Comparison of ENCODE assay signal across 19 cellular contexts in the genomic region with DNA sequence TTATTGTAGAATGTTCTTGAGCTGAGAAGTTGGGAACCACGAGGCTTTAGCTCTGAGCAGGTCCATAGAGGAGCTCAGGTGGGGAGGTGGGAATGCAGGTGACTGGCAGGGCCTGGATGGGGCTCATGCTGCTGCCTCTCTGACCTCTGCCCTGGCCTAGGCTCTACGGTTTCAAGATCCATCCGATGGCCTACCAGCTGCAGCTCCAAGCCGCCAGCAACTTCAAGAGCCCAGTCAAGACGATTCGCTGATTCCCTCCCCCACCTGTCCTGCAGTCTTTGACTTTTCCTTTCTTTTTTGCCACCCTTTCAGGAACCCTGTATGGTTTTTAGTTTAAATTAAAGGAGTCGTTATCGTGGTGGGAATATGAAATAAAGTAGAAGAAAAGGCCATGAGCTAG. TPM values are rescaled to one million over a fixed set of nuclear protein-coding genes. Genes with fewer than 3 reads are reported as not detected.
DNase-seq lines count a peak whose midpoint lies in the region; ATAC-seq and TF ChIP-seq lines count a peak whose summit lies in the region.
"Had no signal": no experiment of that assay in that cellular context is flagged by ENCODE, and none has a peak within 500 bp of the region (broad histone marks: within the 10 kb centered on the region; RNA-seq: fewer than 3 reads in every experiment).

A gene with protein sequence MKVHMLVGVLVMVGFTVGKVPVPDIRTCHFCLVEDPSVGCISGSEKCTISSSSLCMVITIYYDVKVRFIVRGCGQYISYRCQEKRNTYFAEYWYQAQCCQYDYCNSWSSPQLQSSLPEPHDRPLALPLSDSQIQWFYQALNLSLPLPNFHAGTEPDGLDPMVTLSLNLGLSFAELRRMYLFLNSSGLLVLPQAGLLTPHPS (plus strand): TSS at position 301 of the 400 bp plus-strand sequence. CDS start 975 bp downstream, outside the sequence.

- intact Hi-C loops in A673 (cut with micrococcal nuclease; ENCODE audit: unreplicated experiment), result no loop called here
- intact Hi-C loops in CD8-positive, alpha-beta T cell (cut with DNase I, micrococcal nuclease), result loop anchor here (5.0 to 10.0 kb wide), 7 partner anchors 68 to 1605 kb away; a partner anchor contains a TSS
- intact Hi-C loops in naive thymus-derived CD4-positive, alpha-beta T cell (cut with micrococcal nuclease), result loop anchor here (5.0 to 10.0 kb wide), 5 partner anchors 128 to 1745 kb away; a partner anchor contains a TSS

- no peaks in the 10 kb centered on the region for H3K27me3 Mint-ChIP-seq in CD8-positive, alpha-beta T cell (ENCODE audit: low read depth)
- H3K27me3 Mint-ChIP-seq in activated CD8-positive, alpha-beta T cell treated with anti-CD3 and anti-CD28 coated beads, Interleukin-2, amount 10 ng/mL, durations not matched to agents 7 days and 5 days (ENCODE audit: low read depth), result no peaks in the 10 kb centered on the region
- H3K27me3 Mint-ChIP-seq in naive thymus-derived CD4-positive, alpha-beta T cell, result peaks cover 0 to 2% (median 0%) of the 10 kb centered on the region in 5 donors

- H3K36me3 Mint-ChIP-seq in CD8-positive, alpha-beta T cell, result peaks cover 77% of the 10 kb centered on the region
- H3K36me3 Mint-ChIP-seq in activated CD8-positive, alpha-beta T cell treated with anti-CD3 and anti-CD28 coated beads, Interleukin-2, amount 10 ng/mL, durations not matched to agents 7 days and 5 days (ENCODE audit: low read depth), result peaks cover 76% of the 10 kb centered on the region
- H3K36me3 Mint-ChIP-seq in naive thymus-derived CD4-positive, alpha-beta T cell, result peaks cover 7 to 42% (median 17%) of the 10 kb centered on the region in 5 donors

- CTCF ChIA-PET in A673 (lab: Charles Lee), result no interaction called here
- CTCF ChIA-PET in CD8-positive, alpha-beta T cell (lab: Charles Lee), result interaction anchor here (1.0 to 1.6 kb wide), 3 partner anchors 17 to 219 kb away, joined by 3 to 4 read pairs (median 3); no protein-coding TSS in a partner anchor
- CTCF ChIA-PET in activated CD8-positive, alpha-beta T cell treated with anti-CD3 and anti-CD28 coated beads, Interleukin-2, amount 10 ng/mL, durations not matched to agents 7 days and 5 days (lab: Charles Lee), result interaction anchor here (0.7 to 1.4 kb wide), 2 partner anchors 15 to 21 kb away, joined by 3 read pairs; no protein-coding TSS in a partner anchor
- CTCF ChIA-PET in naive thymus-derived CD4-positive, alpha-beta T cell (lab: Charles Lee), result no interaction called here
- CTCF ChIA-PET in GM10248 (lab: Yijun Ruan, JAX), result interaction anchor here (1.3 to 2.7 kb wide), 5 partner anchors 10 to 119 kb away, joined by 3 to 9 read pairs (median 4); no protein-coding TSS in a partner anchor

- BruUV-seq in A673 (replicated peaks; lab: Mats Ljungman, UMichigan), result no TSS peak

- no peak for TF ChIP-seq CTCF in A673 (conservative IDR thresholded peaks at IDR 0.05; ENCODE audit: low read depth, low read length)
- TF ChIP-seq CTCF in CD8-positive, alpha-beta T cell (IDR thresholded peaks at IDR 0.05), result no peak
- TF ChIP-seq CTCF in GM10248 (IDR thresholded peaks at IDR 0.05; ENCODE audit: control extremely low read depth, extremely low read depth, low read depth, missing control alignments), result no peak

- no peak within 1 kb of the TSS for H3K4me3 Mint-ChIP-seq in CD8-positive, alpha-beta T cell
- H3K4me3 Mint-ChIP-seq in activated CD8-positive, alpha-beta T cell treated with anti-CD3 and anti-CD28 coated beads, Interleukin-2, amount 10 ng/mL, durations not matched to agents 7 days and 5 days, result no peak within 1 kb of the TSS
- H3K4me3 Mint-ChIP-seq in naive thymus-derived CD4-positive, alpha-beta T cell, result peak within 1 kb of the TSS in 1 of 10 donors; percentile 20

- no peaks in the 10 kb centered on the region for H3K27me3 ChIP-seq in A673 (replicated peaks; ENCODE audit: insufficient read depth, low read depth, low read length, poor library complexity)
- no peaks in the 10 kb centered on the region for H3K27me3 ChIP-seq in CD8-positive, alpha-beta T cell (ENCODE audit: insufficient read depth, low read length)
- no peaks in the 10 kb centered on the region for H3K27me3 ChIP-seq in naive thymus-derived CD4-positive, alpha-beta T cell (ENCODE audit: control insufficient read depth in 2 of 2, insufficient read depth in 2 of 2, low read length in 2 of 2)

- no peak within 1 kb of the TSS for H3K27ac Mint-ChIP-seq in CD8-positive, alpha-beta T cell
- peak within 1 kb of the TSS; percentile 24 for H3K27ac Mint-ChIP-seq in activated CD8-positive, alpha-beta T cell treated with anti-CD3 and anti-CD28 coated beads, Interleukin-2, amount 10 ng/mL, durations not matched to agents 7 days and 5 days
- H3K27ac Mint-ChIP-seq in naive thymus-derived CD4-positive, alpha-beta T cell, result peak within 1 kb of the TSS in 5 of 9 donors; percentile 32 to 64 (median 48)

- POLR2A ChIA-PET in A673 (lab: Charles Lee; ENCODE audit: low non-redundant PET), result no interaction called here
- POLR2A ChIA-PET in CD8-positive, alpha-beta T cell (lab: Charles Lee), result interaction anchor here (1.5 kb wide), 1 partner anchor 17 kb away, joined by 3 read pairs; a partner anchor contains a TSS
- POLR2A ChIA-PET in activated CD8-positive, alpha-beta T cell treated with anti-CD3 and anti-CD28 coated beads, Interleukin-2, amount 10 ng/mL, durations not matched to agents 7 days and 5 days (lab: Charles Lee), result interaction anchor here (1.3 kb wide), 1 partner anchor 71 kb away, joined by 4 read pairs; a partner anchor contains a TSS
- POLR2A ChIA-PET in naive thymus-derived CD4-positive, alpha-beta T cell (lab: Charles Lee), result interaction anchor here (0.6 to 2.5 kb wide), 3 partner anchors 17 to 1459 kb away, joined by 3 to 10 read pairs (median 3); a partner anchor contains a TSS
- POLR2A ChIA-PET in GM10248 (lab: Yijun Ruan, JAX), result interaction anchor here (0.6 kb wide), 1 partner anchor 11 kb away, joined by 3 read pairs; a partner anchor contains a TSS

- peaks cover 50% of the 10 kb centered on the region for H3K36me3 ChIP-seq in A673 (ENCODE audit: insufficient read depth, low read length, poor library complexity, severe bottlenecking)
- peaks cover 45% of the 10 kb centered on the region for H3K36me3 ChIP-seq in CD8-positive, alpha-beta T cell (ENCODE audit: insufficient read depth, low read length)
- peaks cover 13 to 68% (median 24%) of the 10 kb centered on the region in 3 experiments for H3K36me3 ChIP-seq in naive thymus-derived CD4-positive, alpha-beta T cell (ENCODE audit: control insufficient read depth in 2 of 3, insufficient read depth in 3 of 3, low read length in 3 of 3)

- no peaks in the 10 kb centered on the region for H3K9me3 Mint-ChIP-seq in CD8-positive, alpha-beta T cell
- H3K9me3 Mint-ChIP-seq in activated CD8-positive, alpha-beta T cell treated with anti-CD3 and anti-CD28 coated beads, Interleukin-2, amount 10 ng/mL, durations not matched to agents 7 days and 5 days (ENCODE audit: insufficient read depth), result no peaks in the 10 kb centered on the region
- peaks cover 0 to 3% (median 0%) of the 10 kb centered on the region in 11 donors for H3K9me3 Mint-ChIP-seq in naive thymus-derived CD4-positive, alpha-beta T cell

- no peak within 1 kb of the TSS for H3K27ac ChIP-seq in A673 (ENCODE audit: low read depth, low read length, poor library complexity, severe bottlenecking)
- no peak within 1 kb of the TSS for H3K27ac ChIP-seq in CD8-positive, alpha-beta T cell (ENCODE audit: low read depth, low read length)
- H3K27ac ChIP-seq in naive thymus-derived CD4-positive, alpha-beta T cell (ENCODE audit: low read depth, low read length), result no peak within 1 kb of the TSS
- H3K27ac ChIP-seq: C4-2B, VCaP had no signal

- H3K4me1 ChIP-seq in A673 (ENCODE audit: insufficient read depth, low read length, poor library complexity, severe bottlenecking), result no peaks in the 10 kb centered on the region
- peaks cover 17% of the 10 kb centered on the region for H3K4me1 ChIP-seq in CD8-positive, alpha-beta T cell (ENCODE audit: insufficient read depth, low read length)
- peaks cover 14 to 19% of the 10 kb centered on the region in 2 donors for H3K4me1 ChIP-seq in naive thymus-derived CD4-positive, alpha-beta T cell (ENCODE audit: control insufficient read depth in 2 of 2, insufficient read depth in 2 of 2, low read length in 2 of 2)

- no peak for ATAC-seq in CD8-positive, alpha-beta T cell
- no peak for ATAC-seq in activated CD8-positive, alpha-beta T cell treated with anti-CD3 and anti-CD28 coated beads, Interleukin-2, amount 10 ng/mL, durations not matched to agents 7 days and 5 days
- no peak for ATAC-seq in naive thymus-derived CD4-positive, alpha-beta T cell
- no peak for ATAC-seq in GM19328 (IDR thresholded peaks at IDR 0.05; ENCODE audit: unreplicated experiment)
- ATAC-seq: right cardiac atrium had no signal

- peaks cover 26% of the 10 kb centered on the region for H3K4me1 Mint-ChIP-seq in CD8-positive, alpha-beta T cell (ENCODE audit: low read depth)
- H3K4me1 Mint-ChIP-seq in activated CD8-positive, alpha-beta T cell treated with anti-CD3 and anti-CD28 coated beads, Interleukin-2, amount 10 ng/mL, durations not matched to agents 7 days and 5 days (ENCODE audit: low read depth), result peaks cover 37% of the 10 kb centered on the region
- H3K4me1 Mint-ChIP-seq in naive thymus-derived CD4-positive, alpha-beta T cell, result peaks cover 8 to 38% (median 30%) of the 10 kb centered on the region in 7 donors

- H3K4me3 ChIP-seq in A673 (ENCODE audit: low read depth, low read length, poor library complexity, severe bottlenecking), result no peak within 1 kb of the TSS
- no peak within 1 kb of the TSS for H3K4me3 ChIP-seq in CD8-positive, alpha-beta T cell (ENCODE audit: low read depth, low read length)
- H3K4me3 ChIP-seq in naive thymus-derived CD4-positive, alpha-beta T cell (ENCODE audit: low read length), result no peak within 1 kb of the TSS

- no peak for DNase-seq in A673 (ENCODE audit: low spot score)
- DNase-seq in CD8-positive, alpha-beta T cell, result no peak
- DNase-seq in activated CD8-positive, alpha-beta T cell treated with anti-CD3 and anti-CD28 coated beads, Interleukin-2, amount 10 ng/mL, durations not matched to agents 7 days and 5 days, result no peak
- DNase-seq in naive thymus-derived CD4-positive, alpha-beta T cell, result no peak
- no peak for DNase-seq in COLO668 (lab: John Stamatoyannopoulos, UW; ENCODE audit: unreplicated experiment)
- no peak for DNase-seq in GM10248 (ENCODE audit: extremely low spot score)
- DNase-seq in SIG-M5 treated with dmso at 0.1 percent for 504 hours (lab: John Stamatoyannopoulos, UW; ENCODE audit: unreplicated experiment), result no peak
- DNase-seq: activated effector memory CD4-positive, alpha-beta T cell treated with anti-CD3 and anti-CD28 coated beads, Interleukin-2, amount 50 U/mL, for 16 hours; head of caudate nucleus; kidney; NCI-H1930; NCI-H774; SHP77; stimulated activated CD4-positive, alpha-beta T cell treated with anti-CD3 and anti-CD28 coated beads, Interleukin-4, amount 100 ng/mL, for 4 hours; stimulated activated naive CD4-positive, alpha-beta T cell had no signal

- H3K9me3 ChIP-seq in A673 (ENCODE audit: low read depth, low read length, poor library complexity, severe bottlenecking), result no peaks in the 10 kb centered on the region
- H3K9me3 ChIP-seq in CD8-positive, alpha-beta T cell (ENCODE audit: low read length), result no peaks in the 10 kb centered on the region
- no peaks in the 10 kb centered on the region for H3K9me3 ChIP-seq in naive thymus-derived CD4-positive, alpha-beta T cell (ENCODE audit: control insufficient read depth in 2 of 3, low read length in 3 of 3)

RNA-seq across cellular contexts. Expression of the gene that starts here (rescaled TPM):
- total RNA-seq in A673 (2021), result 18.9 and 19.4 TPM in 2 replicates
- 10 to 100 TPM; 30.6 to 31.7 TPM for total RNA-seq in CD8-positive, alpha-beta T cell
- total RNA-seq in activated CD8-positive, alpha-beta T cell treated with anti-CD3 and anti-CD28 coated beads, Interleukin-2, amount 10 ng/mL, durations not matched to agents 7 days and 5 days, result 10 to 100 TPM; 22.6 to 23.2 TPM
- total RNA-seq in naive thymus-derived CD4-positive, alpha-beta T cell, result 10 to 100 TPM; 27.7 to 51.0 (median 42.9) TPM
- polyA plus RNA-seq in naive thymus-derived CD4-positive, alpha-beta T cell, result not detected

Comparison
In these comparisons a context has a peak if more than half of its experiments do, and no peak if none do; other contexts are left out.
1. CTCF ChIA-PET loops: an anchor here in CD8-positive, alpha-beta T cell (1.0 to 1.6 kb wide), activated CD8-positive, alpha-beta T cell treated with anti-CD3 and anti-CD28 coated beads, Interleukin-2, amount 10 ng/mL, durations not matched to agents 7 days and 5 days (0.7 to 1.4 kb wide) and GM10248 (1.3 to 2.7 kb wide); none called in A673 and naive thymus-derived CD4-positive, alpha-beta T cell.